22 cellular contexts compared by ENCODE assay signal in genomic region chr6:66735106-66735890, GRCh38.
DNase-seq lines count a peak whose midpoint lies in the region; ATAC-seq, FAIRE-seq and TF ChIP-seq lines count a peak whose summit lies in the region.
"Had no signal": no experiment of that assay in that cellular context is flagged by ENCODE, and none has a peak within 500 bp of the region (broad histone marks: within the 10 kb centered on the region; RNA-seq: fewer than 3 reads in every experiment).

No MANE protein-coding gene starts in this region.

- no peak overlapping the region for H3K4me3 ChIP-seq in bronchial epithelial cell (ENCODE audit: low read depth, low read length)
- H3K4me3 ChIP-seq: Peyer's patch, thoracic aorta had no signal

- TF ChIP-seq CTCF in bronchial epithelial cell (IDR thresholded peaks at IDR 0.05; ENCODE audit: insufficient read depth, low read length, severe bottlenecking) = no peak

- no peak for ATAC-seq in Right ventricle myocardium superior (ENCODE audit: poor library complexity)
- ATAC-seq in GM21825 (IDR thresholded peaks at IDR 0.05; ENCODE audit: unreplicated experiment) = no peak
- ATAC-seq: activated CD8-positive, alpha-beta T cell treated with anti-CD3 and anti-CD28 coated beads for 36 hours; activated T-cell treated with anti-CD3 and anti-CD28 coated beads, Interleukin-2, amount 50 U/mL, for 72 hours; foreskin keratinocyte; HCT116; stimulated activated effector memory CD8-positive, alpha-beta T cell treated with anti-CD3 and anti-CD28 coated beads, Interleukin-12 subunit alpha, Interleukin-12 subunit beta, amount 100 ng/mL, for 72 hours had no signal

- intact Hi-C loops in Right ventricle myocardium superior (cut with DNase I) = no loop called here

- no peaks in the 10 kb centered on the region for H3K27me3 ChIP-seq in bronchial epithelial cell (ENCODE audit: control insufficient read depth, insufficient read depth, low read length)
- H3K27me3 ChIP-seq: foreskin keratinocyte, Peyer's patch had no signal

- peak; percentile 3 for DNase-seq in LHCN-M2 (ENCODE audit: low read depth)
- DNase-seq in RPMI7951 (ENCODE audit: low read depth) = peak; percentile 26
- DNase-seq in bronchial epithelial cell (ENCODE audit: low read depth) = peak; percentile 3
- peak; percentile 58 for DNase-seq in non-pigmented ciliary epithelial cell (ENCODE audit: low read depth)
- DNase-seq in effector CD8-positive, alpha-beta T cell (lab: John Stamatoyannopoulos, UW) = no peak
- no peak for DNase-seq in hypothalamus (lab: John Stamatoyannopoulos, UW)
- DNase-seq in Right ventricle myocardium superior = no peak
- DNase-seq: activated CD8-positive, alpha-beta T cell treated with anti-CD3 and anti-CD28 coated beads for 36 hours; activated T-cell treated with anti-CD3 and anti-CD28 coated beads, Interleukin-2, amount 50 U/mL, for 72 hours; caudate nucleus; COR-L47; EL; endodermal cell; kidney glomerular epithelial cell; midbrain; NCI-H1417; Peyer's patch had no signal

- no peak for FAIRE-seq in bronchial epithelial cell (lab: Jason Lieb, UNC)

- no peaks in the 10 kb centered on the region for H3K36me3 ChIP-seq in bronchial epithelial cell (ENCODE audit: control insufficient read depth, insufficient read depth, low read length)
- H3K36me3 ChIP-seq: Peyer's patch, thoracic aorta had no signal

Comparison
In these comparisons a context has a peak if more than half of its experiments do, and no peak if none do; other contexts are left out.
1. DNase-seq: peak in LHCN-M2 (single experiment), RPMI7951 (single experiment), bronchial epithelial cell (single experiment) and non-pigmented ciliary epithelial cell (single experiment); none in effector CD8-positive, alpha-beta T cell (single experiment), hypothalamus (0 of 51) and Right ventricle myocardium superior (single experiment).